ENCODE assay signal across 9 cellular contexts in the genomic region with DNA sequence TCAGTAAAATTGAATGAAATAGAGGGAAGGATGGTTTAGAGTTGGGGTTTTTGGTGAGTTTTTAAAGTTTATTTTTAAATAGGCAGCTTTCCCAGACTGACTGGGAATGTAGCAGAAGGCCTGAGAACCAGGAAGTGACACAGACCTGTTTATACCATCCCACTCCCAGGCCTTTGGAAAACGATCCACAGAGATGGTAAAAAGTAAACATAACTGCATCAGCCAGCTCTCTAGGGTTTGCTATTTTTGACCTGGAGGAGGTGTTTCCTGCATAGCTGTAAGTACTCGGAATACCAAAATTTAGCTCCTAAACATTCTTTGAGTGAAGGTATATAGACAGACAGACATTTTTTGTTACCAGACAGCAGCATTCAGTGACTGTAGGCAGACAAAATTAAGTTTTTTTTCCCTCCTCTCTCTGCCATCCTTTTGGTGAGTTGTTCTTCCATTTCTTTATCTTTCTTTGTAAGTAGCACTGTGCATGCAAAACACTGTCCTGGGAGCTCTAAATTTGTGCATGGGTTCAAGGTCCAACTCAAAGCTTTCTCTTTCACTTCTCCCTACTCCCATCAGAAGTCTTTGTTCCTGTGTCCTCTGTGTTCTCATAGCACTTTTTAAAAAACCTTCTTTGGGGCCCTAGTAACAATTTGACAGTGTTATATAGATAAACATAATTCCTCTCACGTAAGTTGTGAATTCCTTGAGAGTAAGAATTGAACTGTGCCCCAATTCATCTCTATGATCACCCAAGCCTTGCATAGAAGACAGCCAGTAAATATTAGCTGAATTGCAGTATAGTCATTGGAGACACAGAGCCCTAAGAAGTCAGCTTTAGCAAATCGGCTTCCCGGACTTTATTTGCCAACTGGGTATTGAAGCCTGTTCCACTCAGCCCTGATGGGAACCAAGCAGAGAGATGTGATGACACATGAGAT. TPM values are rescaled to one million over a fixed set of nuclear protein-coding genes. Genes with fewer than 3 reads are reported as not detected.
DNase-seq lines count a peak whose midpoint lies in the region; ATAC-seq and TF ChIP-seq lines count a peak whose summit lies in the region.
"Had no signal": no experiment of that assay in that cellular context is flagged by ENCODE, and none has a peak within 500 bp of the region (broad histone marks: within the 10 kb centered on the region; RNA-seq: fewer than 3 reads in every experiment).

No MANE protein-coding gene starts in this region.

- H3K36me3 Mint-ChIP-seq in stimulated activated effector memory CD8-positive, alpha-beta T cell treated with anti-CD3 and anti-CD28 coated beads, Interleukin-12 subunit alpha, Interleukin-12 subunit beta, amount 100 ng/mL, for 72 hours, result peaks cover 45% of the 10 kb centered on the region

- H3K36me3 ChIP-seq in cardiac muscle cell, result no peaks in the 10 kb centered on the region

- peaks cover 54% of the 10 kb centered on the region for H3K4me1 ChIP-seq in cardiac muscle cell (ENCODE audit: low read depth)

- H3K4me3 ChIP-seq in GM12864 (ENCODE audit: low read depth, low read length) (peak overlapping the region; percentile 9; the same call in 1 of the 2 replicates), cardiac muscle cell (no peak overlapping the region)

- H3K9me3 ChIP-seq in cardiac muscle cell (ENCODE audit: low read depth), result no peaks in the 10 kb centered on the region

- no peaks in the 10 kb centered on the region for H3K9me3 Mint-ChIP-seq in stimulated activated effector memory CD8-positive, alpha-beta T cell treated with anti-CD3 and anti-CD28 coated beads, Interleukin-12 subunit alpha, Interleukin-12 subunit beta, amount 100 ng/mL, for 72 hours
- H3K9me3 Mint-ChIP-seq: T-cell had no signal

- DNase-seq in GM12864 (ENCODE audit: low read depth) (no peak), SHP77 (lab: John Stamatoyannopoulos, UW) (peak; percentile 38 to 55), cardiac muscle cell (ENCODE audit: low read depth in 1 of 2, low spot score in 1 of 2) (peak; percentile 29 to 40), cerebellar nuclear complex (lab: John Stamatoyannopoulos, UW) (no peak), COR-L47 (lab: John Stamatoyannopoulos, UW) (no peak)
- no peak for DNase-seq in stimulated activated effector memory CD8-positive, alpha-beta T cell treated with anti-CD3 and anti-CD28 coated beads, Interleukin-12 subunit alpha, Interleukin-12 subunit beta, amount 100 ng/mL, for 72 hours (ENCODE audit: low spot score in 2 of 2)
- no peak for DNase-seq in stimulated activated CD4-positive, alpha-beta T cell treated with anti-CD3 and anti-CD28 coated beads, Interleukin-12 subunit alpha, Interleukin-12 subunit beta, amount 100 ng/mL, for 4 hours
- DNase-seq: T-cell had no signal

- peak; percentile 68 for ATAC-seq in HG02759 (IDR thresholded peaks at IDR 0.05; ENCODE audit: unreplicated experiment)
- ATAC-seq in stimulated activated effector memory CD8-positive, alpha-beta T cell treated with anti-CD3 and anti-CD28 coated beads, Interleukin-12 subunit alpha, Interleukin-12 subunit beta, amount 100 ng/mL, for 72 hours, result no peak

- H3K4me3 Mint-ChIP-seq in stimulated activated effector memory CD8-positive, alpha-beta T cell treated with anti-CD3 and anti-CD28 coated beads, Interleukin-12 subunit alpha, Interleukin-12 subunit beta, amount 100 ng/mL, for 72 hours, result no peak overlapping the region

- TF ChIP-seq CTCF in GM12864 (IDR thresholded peaks at IDR 0.05; ENCODE audit: low read depth, low read length, missing control alignments) (no peak), cardiac muscle cell (IDR thresholded peaks at IDR 0.05; ENCODE audit: low read depth, low read length) (no peak)

- peaks cover 93% of the 10 kb centered on the region for H3K4me1 Mint-ChIP-seq in stimulated activated effector memory CD8-positive, alpha-beta T cell treated with anti-CD3 and anti-CD28 coated beads, Interleukin-12 subunit alpha, Interleukin-12 subunit beta, amount 100 ng/mL, for 72 hours

- no peaks in the 10 kb centered on the region for H3K27me3 ChIP-seq in cardiac muscle cell

- H3K27ac Mint-ChIP-seq in stimulated activated effector memory CD8-positive, alpha-beta T cell treated with anti-CD3 and anti-CD28 coated beads, Interleukin-12 subunit alpha, Interleukin-12 subunit beta, amount 100 ng/mL, for 72 hours, result peak overlapping the region; percentile 2

- peak overlapping the region; percentile 77 for H3K27ac ChIP-seq in cardiac muscle cell

RNA-seq across cellular contexts. Expression of gene SUSD6, which starts 37.4 kb away (rescaled TPM):
- total RNA-seq in cardiac muscle cell, result 12.1 and 14.7 TPM in 2 replicates
- 8.7 TPM in 2 replicates for polyA plus RNA-seq in cardiac muscle cell

Comparison
In these comparisons a context has a peak if more than half of its experiments do, and no peak if none do; other contexts are left out.
1. DNase-seq: peak in SHP77 (2 of 2) and cardiac muscle cell (2 of 2); none in GM12864 (single experiment), stimulated activated effector memory CD8-positive, alpha-beta T cell treated with anti-CD3 and anti-CD28 coated beads, Interleukin-12 subunit alpha, Interleukin-12 subunit beta, amount 100 ng/mL, for 72 hours (0 of 2), cerebellar nuclear complex (0 of 2), stimulated activated CD4-positive, alpha-beta T cell treated with anti-CD3 and anti-CD28 coated beads, Interleukin-12 subunit alpha, Interleukin-12 subunit beta, amount 100 ng/mL, for 4 hours (single experiment) and COR-L47 (single experiment).